Comparison of ENCODE assay signal across 22 cellular contexts in the genomic region with DNA sequence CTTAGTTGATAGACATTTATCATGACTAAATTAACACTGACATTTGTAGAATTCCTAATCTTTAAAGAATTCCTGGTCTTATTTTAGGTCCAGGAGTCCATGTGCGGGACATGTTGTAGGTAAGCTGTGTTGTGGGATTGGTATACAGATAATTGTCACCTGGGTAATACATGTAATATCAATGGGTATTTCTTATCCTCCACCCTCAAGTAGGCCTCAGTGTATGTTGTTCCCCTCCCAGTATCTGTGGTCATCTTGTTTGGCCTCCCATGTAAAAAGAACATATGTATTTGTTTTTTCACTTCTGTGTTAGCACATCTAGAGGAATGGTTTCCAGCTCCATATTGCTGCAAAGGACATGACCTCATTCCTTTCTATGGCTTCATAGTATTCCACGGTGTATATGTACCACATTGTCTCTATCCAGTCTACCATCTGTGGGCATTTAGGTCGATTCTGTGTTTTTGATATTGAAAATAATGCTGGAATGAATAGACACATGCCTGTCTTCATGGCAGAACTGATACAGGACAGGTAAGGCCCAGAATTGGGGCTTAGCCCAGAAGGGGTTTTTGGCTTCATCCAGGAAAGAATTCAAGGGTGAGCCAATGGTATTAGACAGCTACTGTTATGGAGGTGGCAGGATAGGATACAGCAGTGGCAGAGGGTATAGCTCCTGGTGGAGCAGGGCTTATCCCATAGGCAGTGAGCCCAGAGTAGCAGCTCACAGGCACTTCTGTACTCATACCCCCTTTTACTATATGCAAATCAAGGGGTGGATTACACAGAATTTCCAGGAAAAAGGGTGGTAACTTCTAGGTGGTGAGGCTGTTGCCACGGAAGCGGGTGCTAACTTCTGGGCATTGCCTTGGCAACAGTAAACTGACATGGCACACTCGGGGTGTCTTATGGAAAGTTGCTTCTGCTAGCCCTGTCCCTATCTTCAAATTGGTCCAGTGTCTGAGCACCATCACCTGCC.
DNase-seq lines count a peak whose midpoint lies in the region; ATAC-seq and FAIRE-seq lines count a peak whose summit lies in the region.
"Had no signal": no experiment of that assay in that cellular context is flagged by ENCODE, and none has a peak within 500 bp of the region (broad histone marks: within the 10 kb centered on the region; RNA-seq: fewer than 3 reads in every experiment).

No MANE protein-coding gene starts in this region.

- H3K27ac Mint-ChIP-seq in activated CD8-positive, alpha-beta memory T cell treated with anti-CD3 and anti-CD28 coated beads, Interleukin-2, amount 10 ng/mL, durations not matched to agents 7 days and 5 days = peak overlapping the region; percentile 96
- peak overlapping the region; percentile 4 for H3K27ac Mint-ChIP-seq in activated T-helper 1 cell treated with anti-CD3 and anti-CD28 coated beads, Interleukin-12 subunit alpha, Interleukin-12 subunit beta, Interleukin-2, Interleukin-4 antibody, amounts not matched to agents 30 ng/mL and 10 ng/mL and 1 ng/mL, durations not matched to agents 14 hours and 24 hours and 36 hours
- H3K27ac Mint-ChIP-seq: CD4-positive, CD25-positive, alpha-beta regulatory T cell; naive B cell had no signal

- no peak overlapping the region for H3K4ac ChIP-seq in neuronal stem cell (ENCODE audit: low read length)

- FAIRE-seq in HTR-8/SVneo (lab: Jason Lieb, UNC) = no peak

- H3K4me2 ChIP-seq in neuronal stem cell (ENCODE audit: insufficient read depth, low read length, poor library complexity, severe bottlenecking) = no peak overlapping the region

- no peaks in the 10 kb centered on the region for H3K27me3 Mint-ChIP-seq in activated CD8-positive, alpha-beta memory T cell treated with anti-CD3 and anti-CD28 coated beads, Interleukin-2, amount 10 ng/mL, durations not matched to agents 7 days and 5 days
- H3K27me3 Mint-ChIP-seq in activated T-helper 1 cell treated with anti-CD3 and anti-CD28 coated beads, Interleukin-12 subunit alpha, Interleukin-12 subunit beta, Interleukin-2, Interleukin-4 antibody, amounts not matched to agents 30 ng/mL and 10 ng/mL and 1 ng/mL, durations not matched to agents 14 hours and 24 hours and 36 hours (ENCODE audit: insufficient read depth) = no peaks in the 10 kb centered on the region
- H3K27me3 Mint-ChIP-seq: CD4-positive, CD25-positive, alpha-beta regulatory T cell had no signal

- no peaks in the 10 kb centered on the region for H3K36me3 ChIP-seq in neuronal stem cell (replicated peaks in 1 of 2; ENCODE audit: control insufficient read depth in 2 of 2, insufficient read depth in 2 of 2, low read length in 2 of 2)
- H3K36me3 ChIP-seq: ascending aorta, esophagus muscularis mucosa, gastroesophageal sphincter, uterus had no signal

- no peak overlapping the region for H2BK5ac ChIP-seq in neuronal stem cell (ENCODE audit: low read length)

- H3K18ac ChIP-seq in neuronal stem cell (ENCODE audit: low read length) = no peak overlapping the region

- H2BK120ac ChIP-seq in neuronal stem cell (ENCODE audit: low read depth, low read length) = no peak overlapping the region

- H3K27me3 ChIP-seq in neuronal stem cell (ENCODE audit: control insufficient read depth in 3 of 3, insufficient read depth in 3 of 3, low read depth in 1 of 3, low read length in 3 of 3) = peaks cover 0 to 13% (median 0%) of the 10 kb centered on the region in 3 experiments
- H3K27me3 ChIP-seq: ascending aorta, esophagus muscularis mucosa, gastroesophageal sphincter, uterus had no signal

- no peak overlapping the region for H4K91ac ChIP-seq in neuronal stem cell (ENCODE audit: low read depth, low read length, poor library complexity)

- no peak overlapping the region for H3K23ac ChIP-seq in neuronal stem cell (ENCODE audit: low read depth, low read length, poor library complexity)

- no peak overlapping the region for H3K9ac ChIP-seq in neuronal stem cell (ENCODE audit: low read depth, low read length, poor library complexity)

- ATAC-seq in activated CD8-positive, alpha-beta memory T cell treated with anti-CD3 and anti-CD28 coated beads, Interleukin-2, amount 10 ng/mL, durations not matched to agents 7 days and 5 days = peak; percentile 57
- ATAC-seq in stimulated activated naive CD8-positive, alpha-beta T cell treated with anti-CD3 and anti-CD28 coated beads, Interleukin-15, Interleukin-2, amounts not matched to agents 100 U/mL and 50 U/mL, for 24 hours = peak; percentile 58
- ATAC-seq: gastroesophageal sphincter, HCT116 had no signal

- H3K4me3 ChIP-seq in neuronal stem cell (ENCODE audit: low read length in 2 of 2) = no peak overlapping the region
- H3K4me3 ChIP-seq: ascending aorta, esophagus muscularis mucosa, gastroesophageal sphincter, uterus had no signal

- peak; percentile 75 for DNase-seq in activated CD8-positive, alpha-beta memory T cell treated with anti-CD3 and anti-CD28 coated beads, Interleukin-2, amount 10 ng/mL, durations not matched to agents 7 days and 5 days
- no peak for DNase-seq in activated CD8-positive, alpha-beta memory T cell treated with anti-CD3 and anti-CD28 coated beads for 24 hours
- DNase-seq in M059J (ENCODE audit: low read depth) (peak; percentile 80), NCI-H1694 treated with DMSO at 0.1 percent for 48 hours (lab: John Stamatoyannopoulos, UW) (no peak), HTR-8/SVneo (ENCODE audit: insufficient read length, low spot score) (no peak), neuronal stem cell (ENCODE audit: low spot score) (no peak)
- DNase-seq in activated T-helper 1 cell treated with anti-CD3 and anti-CD28 coated beads, Interleukin-12 subunit alpha, Interleukin-12 subunit beta, Interleukin-2, Interleukin-4 antibody, amounts not matched to agents 30 ng/mL and 10 ng/mL and 1 ng/mL, durations not matched to agents 14 hours and 24 hours and 36 hours (ENCODE audit: low spot score) = no peak
- DNase-seq in stimulated activated naive CD8-positive, alpha-beta T cell treated with anti-CD3 and anti-CD28 coated beads, Interleukin-15, Interleukin-2, amounts not matched to agents 100 U/mL and 50 U/mL, for 24 hours = peak; percentile 41
- DNase-seq: activated CD8-positive, alpha-beta memory T cell treated with anti-CD3 and anti-CD28 coated beads, Interleukin-2, amount 50 U/mL, for 4 hours; activated gamma-delta T cell treated with Interleukin-2 at 50 U/mL for 16 hours; kidney glomerular epithelial cell; naive B cell; NCI-H2029 treated with DMSO at 0.1 percent for 48 hours; NCI-H510A treated with DMSO at 0.1 percent for 48 hours; posterior cingulate gyrus; uterus had no signal

- no peak overlapping the region for H3K27ac ChIP-seq in neuronal stem cell (replicated peaks; ENCODE audit: low read length)
- H3K27ac ChIP-seq: ascending aorta, esophagus muscularis mucosa, gastroesophageal sphincter, uterus had no signal

- no CpG with 5 or more reads among the region's 6 CpGs for WGBS in neuronal stem cell (ENCODE audit: extremely low coverage in 2 of 2, insufficient read length in 2 of 2, insufficient replicate concordance in 1 of 2), 2 donors

- intact Hi-C loops in activated T-helper 1 cell treated with anti-CD3 and anti-CD28 coated beads, Interleukin-12 subunit alpha, Interleukin-12 subunit beta, Interleukin-2, Interleukin-4 antibody, amounts not matched to agents 30 ng/mL and 10 ng/mL and 1 ng/mL, durations not matched to agents 14 hours and 24 hours and 36 hours (cut with micrococcal nuclease) = loop anchor here (5.0 kb wide), 1 partner anchor 550 kb away; no protein-coding TSS in a partner anchor

- no peak overlapping the region for H2BK15ac ChIP-seq in neuronal stem cell (ENCODE audit: low read length)

- no peak overlapping the region for H4K8ac ChIP-seq in neuronal stem cell (ENCODE audit: low read depth, low read length)

- no peaks in the 10 kb centered on the region for H3K9me3 ChIP-seq in neuronal stem cell (replicated peaks in 1 of 2; ENCODE audit: control insufficient read depth in 2 of 2, insufficient read depth in 1 of 2, low read depth in 1 of 2, low read length in 2 of 2)
- H3K9me3 ChIP-seq: ascending aorta, esophagus muscularis mucosa, gastroesophageal sphincter, uterus had no signal

- H3K4me1 Mint-ChIP-seq in activated CD8-positive, alpha-beta memory T cell treated with anti-CD3 and anti-CD28 coated beads, Interleukin-2, amount 10 ng/mL, durations not matched to agents 7 days and 5 days = peaks cover 62% of the 10 kb centered on the region
- H3K4me1 Mint-ChIP-seq in activated T-helper 1 cell treated with anti-CD3 and anti-CD28 coated beads, Interleukin-12 subunit alpha, Interleukin-12 subunit beta, Interleukin-2, Interleukin-4 antibody, amounts not matched to agents 30 ng/mL and 10 ng/mL and 1 ng/mL, durations not matched to agents 14 hours and 24 hours and 36 hours (ENCODE audit: low read depth) = peaks cover 43% of the 10 kb centered on the region

- H3K4me3 Mint-ChIP-seq in activated CD8-positive, alpha-beta memory T cell treated with anti-CD3 and anti-CD28 coated beads, Interleukin-2, amount 10 ng/mL, durations not matched to agents 7 days and 5 days = no peak overlapping the region
- no peak overlapping the region for H3K4me3 Mint-ChIP-seq in activated T-helper 1 cell treated with anti-CD3 and anti-CD28 coated beads, Interleukin-12 subunit alpha, Interleukin-12 subunit beta, Interleukin-2, Interleukin-4 antibody, amounts not matched to agents 30 ng/mL and 10 ng/mL and 1 ng/mL, durations not matched to agents 14 hours and 24 hours and 36 hours
- H3K4me3 Mint-ChIP-seq: CD4-positive, CD25-positive, alpha-beta regulatory T cell; central memory CD8-positive, alpha-beta T cell; naive B cell had no signal

- peaks cover 7% of the 10 kb centered on the region for H3K9me3 Mint-ChIP-seq in activated CD8-positive, alpha-beta memory T cell treated with anti-CD3 and anti-CD28 coated beads, Interleukin-2, amount 10 ng/mL, durations not matched to agents 7 days and 5 days (ENCODE audit: low read depth)
- H3K9me3 Mint-ChIP-seq in activated T-helper 1 cell treated with anti-CD3 and anti-CD28 coated beads, Interleukin-12 subunit alpha, Interleukin-12 subunit beta, Interleukin-2, Interleukin-4 antibody, amounts not matched to agents 30 ng/mL and 10 ng/mL and 1 ng/mL, durations not matched to agents 14 hours and 24 hours and 36 hours = peaks cover 22% of the 10 kb centered on the region

- no peaks in the 10 kb centered on the region for H3K4me1 ChIP-seq in neuronal stem cell (ENCODE audit: control insufficient read depth in 2 of 2, insufficient read depth in 1 of 2, low read depth in 1 of 2, low read length in 2 of 2)
- H3K4me1 ChIP-seq: ascending aorta, gastroesophageal sphincter, uterus had no signal

- H2AK5ac ChIP-seq in neuronal stem cell (ENCODE audit: low read depth, low read length) = no peak overlapping the region

- H2BK12ac ChIP-seq in neuronal stem cell (ENCODE audit: low read length) = no peak overlapping the region

- peaks cover 32% of the 10 kb centered on the region for H3K36me3 Mint-ChIP-seq in activated CD8-positive, alpha-beta memory T cell treated with anti-CD3 and anti-CD28 coated beads, Interleukin-2, amount 10 ng/mL, durations not matched to agents 7 days and 5 days
- peaks cover 15% of the 10 kb centered on the region for H3K36me3 Mint-ChIP-seq in activated T-helper 1 cell treated with anti-CD3 and anti-CD28 coated beads, Interleukin-12 subunit alpha, Interleukin-12 subunit beta, Interleukin-2, Interleukin-4 antibody, amounts not matched to agents 30 ng/mL and 10 ng/mL and 1 ng/mL, durations not matched to agents 14 hours and 24 hours and 36 hours (ENCODE audit: low read depth)
- H3K36me3 Mint-ChIP-seq: CD4-positive, CD25-positive, alpha-beta regulatory T cell; naive B cell had no signal

- H3K14ac ChIP-seq in neuronal stem cell (ENCODE audit: low read length) = no peak overlapping the region

- CTCF ChIA-PET in activated CD8-positive, alpha-beta memory T cell treated with anti-CD3 and anti-CD28 coated beads, Interleukin-2, amount 10 ng/mL, durations not matched to agents 7 days and 5 days (lab: Charles Lee) = interaction anchor here (0.9 to 9.2 kb wide), 7 partner anchors 16 to 355 kb away, joined by 3 to 116 read pairs (median 4); no protein-coding TSS in a partner anchor

- no peak overlapping the region for H2AFZ ChIP-seq in neuronal stem cell (ENCODE audit: low read length)

- H3K79me1 ChIP-seq in neuronal stem cell (ENCODE audit: low read depth, low read length) = no peaks in the 10 kb centered on the region

Comparison
In these comparisons a context has a peak if more than half of its experiments do, and no peak if none do; other contexts are left out.
1. DNase-seq: peak in activated CD8-positive, alpha-beta memory T cell treated with anti-CD3 and anti-CD28 coated beads, Interleukin-2, amount 10 ng/mL, durations not matched to agents 7 days and 5 days (single experiment), M059J (single experiment) and stimulated activated naive CD8-positive, alpha-beta T cell treated with anti-CD3 and anti-CD28 coated beads, Interleukin-15, Interleukin-2, amounts not matched to agents 100 U/mL and 50 U/mL, for 24 hours (single experiment); none in activated CD8-positive, alpha-beta memory T cell treated with anti-CD3 and anti-CD28 coated beads for 24 hours (single experiment), activated T-helper 1 cell treated with anti-CD3 and anti-CD28 coated beads, Interleukin-12 subunit alpha, Interleukin-12 subunit beta, Interleukin-2, Interleukin-4 antibody, amounts not matched to agents 30 ng/mL and 10 ng/mL and 1 ng/mL, durations not matched to agents 14 hours and 24 hours and 36 hours (single experiment), NCI-H1694 treated with DMSO at 0.1 percent for 48 hours (single experiment), HTR-8/SVneo (single experiment) and neuronal stem cell (single experiment).